ENCODE assay signal across 14 cellular contexts in the genomic region with DNA sequence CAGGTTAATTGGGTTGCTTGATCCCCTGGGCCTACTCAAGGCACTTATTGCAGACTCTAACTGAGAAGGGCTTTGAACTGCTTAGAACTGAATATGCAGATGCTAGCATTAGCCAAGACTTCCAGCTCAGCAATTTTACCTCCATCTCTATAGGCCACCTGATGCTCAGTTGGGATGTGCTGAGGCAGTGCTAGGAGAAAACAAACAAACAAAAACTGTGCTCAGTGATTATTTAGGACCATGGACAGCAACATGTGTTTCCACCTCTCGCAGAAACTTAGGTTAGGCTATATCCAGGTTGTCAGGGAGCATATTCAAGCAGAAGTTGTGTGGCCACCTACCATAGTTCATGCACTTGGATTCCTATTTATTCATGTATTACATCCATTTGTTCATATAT.
DNase-seq lines count a peak whose midpoint lies in the region; TF ChIP-seq lines count a peak whose summit lies in the region.
"Had no signal": no experiment of that assay in that cellular context is flagged by ENCODE, and none has a peak within 500 bp of the region (broad histone marks: within the 10 kb centered on the region; RNA-seq: fewer than 3 reads in every experiment).

No MANE protein-coding gene starts in this region.

- H3K4me1 ChIP-seq in breast epithelium (no peaks in the 10 kb centered on the region), NT2/D1 (ENCODE audit: insufficient read depth, insufficient read length) (no peaks in the 10 kb centered on the region)

- H3K27me3 ChIP-seq in breast epithelium (peaks cover 0 to 33% of the 10 kb centered on the region in 2 donors), NT2/D1 (ENCODE audit: insufficient read depth, insufficient read length) (no peaks in the 10 kb centered on the region)
- H3K27me3 ChIP-seq: neutrophil had no signal

- intact Hi-C loops in breast epithelium (cut with DNase I; ENCODE audit: low total_unique reads) = no loop called here

- no peak overlapping the region for H3K9ac ChIP-seq in NT2/D1 (ENCODE audit: insufficient read length, low read depth)

- in situ Hi-C loops in T47D (cut with HindIII; ENCODE audit: low pct_unique_long_range_greater_than_20kb, low sequenced_read_pairs) = no loop called here

- peak; percentile 9 to 65 for DNase-seq in T47D (ENCODE audit: low read depth in 1 of 2, low spot score in 1 of 2)
- DNase-seq in breast epithelium (ENCODE audit: low spot score in 2 of 2) = no peak
- peak; percentile 15 for DNase-seq in NT2/D1 (ENCODE audit: low read depth, low spot score)
- peak; percentile 8 for DNase-seq in fibroblast of pulmonary artery (ENCODE audit: low read depth)
- DNase-seq in renal cortical epithelial cell (ENCODE audit: low read depth) = peak; percentile 7
- DNase-seq in nucleus accumbens (lab: John Stamatoyannopoulos, UW) = no peak
- no peak for DNase-seq in SHP77 treated with DMSO at 0.1 percent for 48 hours (lab: John Stamatoyannopoulos, UW)
- no peak for DNase-seq in medulla oblongata (ENCODE audit: extremely low spot score)
- DNase-seq: activated CD4-positive, alpha-beta T cell treated with anti-CD3 and anti-CD28 coated beads, Interleukin-2, amount 10 ng/mL, durations not matched to agents 7 days and 5 days; DMS153; effector CD8-positive, alpha-beta T cell; NCI-H1048; stimulated activated naive CD8-positive, alpha-beta T cell treated with anti-CD3 and anti-CD28 coated beads, Interleukin-15, amount 100 ng/mL, for 72 hours had no signal

- H3K4me3 ChIP-seq in breast epithelium = no peak overlapping the region
- no peak overlapping the region for H3K4me3 ChIP-seq in NT2/D1 (ENCODE audit: insufficient read length, low read depth)
- H3K4me3 ChIP-seq in fibroblast of pulmonary artery (replicated peaks; ENCODE audit: low read depth, low read length) = no peak overlapping the region

- no peaks in the 10 kb centered on the region for H3K9me3 ChIP-seq in breast epithelium
- H3K9me3 ChIP-seq in NT2/D1 (ENCODE audit: insufficient read depth, low read length) = no peaks in the 10 kb centered on the region
- H3K9me3 ChIP-seq: neutrophil had no signal

- no peak for TF ChIP-seq CTCF in breast epithelium (IDR thresholded peaks at IDR 0.05)
- TF ChIP-seq CTCF in fibroblast of pulmonary artery (IDR thresholded peaks at IDR 0.05; ENCODE audit: low read length, missing control alignments) = no peak

- H3K27ac ChIP-seq in breast epithelium = no peak overlapping the region
- H3K27ac ChIP-seq: neutrophil had no signal

- no peaks in the 10 kb centered on the region for H3K36me3 ChIP-seq in breast epithelium
- no peaks in the 10 kb centered on the region for H3K36me3 ChIP-seq in NT2/D1 (ENCODE audit: insufficient read depth, insufficient read length, low read length)
- H3K36me3 ChIP-seq: neutrophil had no signal

- no peak for TF ChIP-seq POLR2A in breast epithelium (IDR thresholded peaks at IDR 0.05)

Comparison
In these comparisons a context has a peak if more than half of its experiments do, and no peak if none do; other contexts are left out.
1. DNase-seq: peak in T47D (2 of 2), NT2/D1 (single experiment), fibroblast of pulmonary artery (single experiment) and renal cortical epithelial cell (single experiment); none in breast epithelium (0 of 2), nucleus accumbens (0 of 56), SHP77 treated with DMSO at 0.1 percent for 48 hours (single experiment) and medulla oblongata (single experiment).